In the genomic region with DNA sequence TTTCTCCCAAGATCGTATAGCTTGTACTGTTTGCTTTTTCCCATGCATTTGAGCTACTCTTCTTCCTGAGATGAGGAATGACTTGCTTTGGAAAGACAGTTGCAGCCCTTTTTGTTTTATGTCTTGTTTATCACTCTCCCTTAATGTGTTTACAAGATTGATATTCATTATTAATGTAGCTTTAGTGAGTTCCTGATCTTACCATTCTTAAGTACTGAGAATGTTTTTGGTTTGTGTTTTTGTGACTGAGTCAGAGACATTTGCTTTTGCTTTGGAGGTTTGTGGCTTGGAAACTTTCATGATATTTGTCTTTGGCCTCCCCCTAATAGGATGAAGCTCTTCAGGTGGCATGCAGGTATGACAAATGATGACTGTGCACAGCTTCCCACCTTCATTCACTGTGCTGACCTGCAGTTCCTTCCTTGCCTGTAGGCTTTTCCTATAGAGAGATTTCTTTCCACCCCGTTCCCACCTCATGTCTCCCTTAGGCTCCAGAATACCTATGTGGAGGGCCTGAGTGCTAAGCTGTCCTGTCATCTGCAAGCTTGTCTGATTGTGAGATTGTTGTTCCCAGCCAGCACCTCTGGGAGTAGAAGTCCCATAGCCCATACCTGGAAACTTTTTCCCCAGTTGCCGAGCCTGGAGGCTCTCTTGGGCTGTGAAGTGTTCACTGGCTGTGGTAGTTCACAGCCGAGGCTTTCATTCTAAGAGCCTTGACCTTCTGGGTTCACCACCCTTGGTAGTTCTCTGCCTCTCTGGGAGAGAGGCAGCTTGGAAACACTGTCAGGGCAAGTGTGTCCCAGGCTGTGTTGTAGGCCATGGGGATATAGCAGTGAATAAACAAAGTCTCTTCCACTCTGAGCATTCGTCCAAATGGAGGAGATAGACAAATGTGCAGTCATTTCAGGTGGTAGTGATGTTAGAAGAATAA, we compare ENCODE assay signal across 11 cellular contexts. TPM values are rescaled to one million over a fixed set of nuclear protein-coding genes. Genes with fewer than 3 reads are reported as not detected.
A peak's percentile ranks its signal among the peaks of the same experiment; 100 is the strongest.
DNase-seq lines count a peak whose midpoint lies in the region; ATAC-seq and TF ChIP-seq lines count a peak whose summit lies in the region.
"Had no signal": no experiment of that assay in that cellular context is flagged by ENCODE, and none has a peak within 500 bp of the region (broad histone marks: within the 10 kb centered on the region; RNA-seq: fewer than 3 reads in every experiment).

No MANE protein-coding gene starts in this region.

- DNase-seq in stimulated activated CD4-positive, alpha-beta T cell treated with anti-CD3 and anti-CD28 coated beads, Interleukin-4, amount 100 ng/mL, for 24 hours: peak; percentile 7
- no peak for DNase-seq in stimulated activated CD4-positive, alpha-beta T cell treated with anti-CD3 and anti-CD28 coated beads, Interleukin-4, amount 100 ng/mL, for 1 hour
- DNase-seq in activated B cell treated with CpG ODN at 0.5 μM for 24 hours (no peak), iris pigment epithelial cell (ENCODE audit: low read depth) (peak; percentile 23), pons (ENCODE audit: low spot score) (no peak), omental fat pad (ENCODE audit: low spot score) (no peak), NCI-H2029 treated with DMSO at 0.1 percent for 48 hours (lab: John Stamatoyannopoulos, UW) (no peak), iPS-NIHi7 (ENCODE audit: extremely low spot score) (no peak)
- DNase-seq: activated CD8-positive, alpha-beta memory T cell treated with anti-CD3 and anti-CD28 coated beads, Interleukin-2, amount 50 U/mL, for 4 hours; NCI-H2171 treated with DMSO at 0.1 percent for 48 hours; T1000 had no signal

- H3K4me3 Mint-ChIP-seq in activated B cell treated with CpG ODN at 0.5 μM for 24 hours: no peak overlapping the region

- CTCF ChIA-PET in activated B cell treated with CpG ODN at 0.5 μM for 24 hours (lab: Charles Lee): no interaction called here

- ATAC-seq in activated B cell treated with CpG ODN at 0.5 μM for 24 hours (ENCODE audit: low read depth): no peak
- no peak for ATAC-seq in omental fat pad (ENCODE audit: low FRiP score)

- POLR2A ChIA-PET in activated B cell treated with CpG ODN at 0.5 μM for 24 hours (lab: Charles Lee): no interaction called here

- H3K27ac Mint-ChIP-seq in activated B cell treated with CpG ODN at 0.5 μM for 24 hours: peak overlapping the region; percentile 19

- TF ChIP-seq CTCF in activated B cell treated with CpG ODN at 0.5 μM for 24 hours (IDR thresholded peaks at IDR 0.05) (no peak), omental fat pad (IDR thresholded peaks at IDR 0.05) (no peak)

- no peaks in the 10 kb centered on the region for H3K9me3 Mint-ChIP-seq in activated B cell treated with CpG ODN at 0.5 μM for 24 hours

- H3K36me3 Mint-ChIP-seq in activated B cell treated with CpG ODN at 0.5 μM for 24 hours (ENCODE audit: low read depth): peaks cover 16% of the 10 kb centered on the region

- no peaks in the 10 kb centered on the region for H3K27me3 Mint-ChIP-seq in activated B cell treated with CpG ODN at 0.5 μM for 24 hours

- H3K4me1 Mint-ChIP-seq in activated B cell treated with CpG ODN at 0.5 μM for 24 hours: peaks cover 23% of the 10 kb centered on the region

- intact Hi-C loops in activated B cell treated with CpG ODN at 0.5 μM for 24 hours (cut with micrococcal nuclease): no loop called here

RNA-seq across cellular contexts. Expression of gene CDS2, which starts 27.1 kb away (rescaled TPM):
- total RNA-seq in activated B cell treated with CpG ODN at 0.5 μM for 24 hours (32.4 and 37.4 TPM in 2 replicates), omental fat pad (10 to 100 TPM; 27.5 to 49.5 (median 35.5) TPM)

RNA-seq across cellular contexts. Expression of gene PCNA, which starts 34.1 kb away (rescaled TPM):
- 62.0 and 69.9 TPM in 2 replicates for total RNA-seq in activated B cell treated with CpG ODN at 0.5 μM for 24 hours
- total RNA-seq in omental fat pad: 10 to 100 TPM; 26.4 to 38.6 (median 30.9) TPM

RNA-seq across cellular contexts. Expression of gene TMEM230, which starts 41.0 kb away (rescaled TPM):
- 72.4 and 76.5 TPM in 2 replicates for total RNA-seq in activated B cell treated with CpG ODN at 0.5 μM for 24 hours
- total RNA-seq in omental fat pad: 100 to 1,000 TPM in 3 of 4 donors, 10 to 100 TPM in 1; 86.5 to 138 (median 127) TPM

Comparison
In these comparisons a context has a peak if more than half of its experiments do, and no peak if none do; other contexts are left out.
1. DNase-seq: peak in stimulated activated CD4-positive, alpha-beta T cell treated with anti-CD3 and anti-CD28 coated beads, Interleukin-4, amount 100 ng/mL, for 24 hours (single experiment) and iris pigment epithelial cell (single experiment); none in stimulated activated CD4-positive, alpha-beta T cell treated with anti-CD3 and anti-CD28 coated beads, Interleukin-4, amount 100 ng/mL, for 1 hour (single experiment), activated B cell treated with CpG ODN at 0.5 μM for 24 hours (single experiment), pons (single experiment), omental fat pad (single experiment), NCI-H2029 treated with DMSO at 0.1 percent for 48 hours (single experiment) and iPS-NIHi7 (single experiment).